In genomic region chr15:66883322-66883911, GRCh38 we compare ENCODE assay signal across 8 cellular contexts.
DNase-seq lines count a peak whose midpoint lies in the region; ATAC-seq and TF ChIP-seq lines count a peak whose summit lies in the region.

No MANE protein-coding gene starts in this region.

- H3K4me3 ChIP-seq in epithelial cell of esophagus (ENCODE audit: low read length): no peak overlapping the region

- DNase-seq in COLO829 (ENCODE audit: low spot score): peak; percentile 70
- DNase-seq in NCI-H460 (ENCODE audit: extremely low read depth, low read depth): peak; percentile 87
- peak; percentile 99 for DNase-seq in epithelial cell of esophagus (ENCODE audit: low read depth)
- DNase-seq in mesenteric fat pad (ENCODE audit: low spot score): peak; percentile 95
- DNase-seq in KG1 (lab: John Stamatoyannopoulos, UW): no peak

- ATAC-seq in HG03139 (IDR thresholded peaks at IDR 0.05; ENCODE audit: unreplicated experiment) (no peak), HG03159 (IDR thresholded peaks at IDR 0.05; ENCODE audit: unreplicated experiment) (no peak), GM21526 (IDR thresholded peaks at IDR 0.05; ENCODE audit: low FRiP score, unreplicated experiment) (no peak)

- TF ChIP-seq CTCF in epithelial cell of esophagus (IDR thresholded peaks at IDR 0.05; ENCODE audit: insufficient read depth, low read depth, low read length, missing control alignments): no peak
